ENCODE assay signal across 16 cellular contexts in genomic region chr3:53238881-53239280, GRCh38. TPM values are rescaled to one million over a fixed set of nuclear protein-coding genes. Genes with fewer than 3 reads are reported as not detected.
A peak's percentile ranks its signal among the peaks of the same experiment; 100 is the strongest.
DNase-seq lines count a peak whose midpoint lies in the region; FAIRE-seq and TF ChIP-seq lines count a peak whose summit lies in the region.
"Had no signal": no experiment of that assay in that cellular context is flagged by ENCODE, and none has a peak within 500 bp of the region (broad histone marks: within the 10 kb centered on the region; RNA-seq: fewer than 3 reads in every experiment).

No MANE protein-coding gene starts in this region.

- H3K4me1 Mint-ChIP-seq in CD14-positive monocyte = peaks cover 75% of the 10 kb centered on the region
- H3K4me1 Mint-ChIP-seq in osteocyte (ENCODE audit: unreplicated experiment) = peaks cover 83% of the 10 kb centered on the region
- peaks cover 22% of the 10 kb centered on the region for H3K4me1 Mint-ChIP-seq in neural progenitor cell

- H3K4me1 ChIP-seq in esophagus muscularis mucosa = peaks cover 62 to 91% (median 76%) of the 10 kb centered on the region in 4 donors
- H3K4me1 ChIP-seq in neural progenitor cell = peaks cover 14% of the 10 kb centered on the region
- peaks cover 10% of the 10 kb centered on the region for H3K4me1 ChIP-seq in mesendoderm (ENCODE audit: control insufficient read depth, low read depth, low read length)
- H3K4me1 ChIP-seq: parathyroid adenoma had no signal

- H3K9me3 Mint-ChIP-seq in CD14-positive monocyte (peaks cover 0 to 2% (median 0%) of the 10 kb centered on the region in 7 donors), osteocyte (ENCODE audit: unreplicated experiment) (no peaks in the 10 kb centered on the region), neural progenitor cell (no peaks in the 10 kb centered on the region)
- H3K9me3 Mint-ChIP-seq: activated naive CD8-positive, alpha-beta T cell treated with anti-CD3 and anti-CD28 coated beads, Interleukin-2, amount 10 ng/mL, durations not matched to agents 7 days and 5 days had no signal

- H2BK120ac ChIP-seq in mesendoderm (ENCODE audit: low read depth, low read length) = no peak overlapping the region

- H3K79me1 ChIP-seq in mesendoderm (ENCODE audit: low read length) = peaks cover 45% of the 10 kb centered on the region

- no peak overlapping the region for H3K23ac ChIP-seq in mesendoderm (ENCODE audit: low read length)

- H3K27me3 Mint-ChIP-seq in CD14-positive monocyte (ENCODE audit: low read depth in 3 of 3) (no peaks in the 10 kb centered on the region), osteocyte (ENCODE audit: unreplicated experiment) (no peaks in the 10 kb centered on the region), neural progenitor cell (ENCODE audit: insufficient read depth, low read depth) (peaks cover 4% of the 10 kb centered on the region)
- H3K27me3 Mint-ChIP-seq: activated CD8-positive, alpha-beta memory T cell treated with anti-CD3 and anti-CD28 coated beads, Interleukin-2, amount 10 ng/mL, durations not matched to agents 7 days and 5 days; activated naive CD8-positive, alpha-beta T cell treated with anti-CD3 and anti-CD28 coated beads, Interleukin-2, amount 10 ng/mL, durations not matched to agents 7 days and 5 days had no signal

- H2AK5ac ChIP-seq in mesendoderm (ENCODE audit: low read length) = no peak overlapping the region

- peaks cover 31% of the 10 kb centered on the region for H3K79me2 ChIP-seq in neural progenitor cell (ENCODE audit: low read depth)
- H3K79me2 ChIP-seq in mesendoderm (ENCODE audit: control insufficient read depth, insufficient read depth, low read length) = peaks cover 42% of the 10 kb centered on the region
- H3K79me2 ChIP-seq: parathyroid adenoma had no signal

- no peak overlapping the region for H4K5ac ChIP-seq in mesendoderm (ENCODE audit: low read length)

- TF ChIP-seq POLR2A in esophagus muscularis mucosa (IDR thresholded peaks at IDR 0.05; ENCODE audit: low read depth) = no peak

- no peaks in the 10 kb centered on the region for H3F3A ChIP-seq in neural progenitor cell (ENCODE audit: low read depth)

- no peak overlapping the region for H3K56ac ChIP-seq in mesendoderm (ENCODE audit: low read length)

- H3K9ac ChIP-seq in neural progenitor cell (no peak overlapping the region), mesendoderm (ENCODE audit: low read length) (no peak overlapping the region)
- H3K9ac ChIP-seq: parathyroid adenoma had no signal

- H4K8ac ChIP-seq in mesendoderm (ENCODE audit: low read depth, low read length) = no peak overlapping the region

- H3K27ac Mint-ChIP-seq in CD14-positive monocyte = peak overlapping the region; percentile 25 to 99 (median 76)
- peak overlapping the region; percentile 95 for H3K27ac Mint-ChIP-seq in osteocyte (ENCODE audit: unreplicated experiment)
- no peak overlapping the region for H3K27ac Mint-ChIP-seq in neural progenitor cell

- H3K4me2 ChIP-seq in neural progenitor cell = no peak overlapping the region
- H3K4me2 ChIP-seq in mesendoderm (ENCODE audit: low read length) = no peak overlapping the region

- FAIRE-seq in RCC 7860 (lab: Jason Lieb, UNC) = peak; percentile 53
- FAIRE-seq: G401.6 had no signal

- H3K4me3 ChIP-seq in esophagus muscularis mucosa (no peak overlapping the region), neural progenitor cell (no peak overlapping the region), mesendoderm (ENCODE audit: low read length) (no peak overlapping the region)
- H3K4me3 ChIP-seq: MG63 had no signal

- H3K9me3 ChIP-seq in esophagus muscularis mucosa (no peaks in the 10 kb centered on the region), neural progenitor cell (ENCODE audit: low read depth) (no peaks in the 10 kb centered on the region)
- H3K9me3 ChIP-seq: MG63 had no signal

- H2AFZ ChIP-seq in neural progenitor cell (replicated peaks) = no peak overlapping the region
- H2AFZ ChIP-seq: parathyroid adenoma had no signal

- peak overlapping the region; percentile 50 to 81 (median 64) for H3K27ac ChIP-seq in esophagus muscularis mucosa (replicated peaks in 1 of 4)
- H3K27ac ChIP-seq in neural progenitor cell = no peak overlapping the region
- H3K27ac ChIP-seq in mesendoderm (ENCODE audit: low read depth, low read length) = no peak overlapping the region
- H3K27ac ChIP-seq: parathyroid adenoma had no signal

- 75% methylated on average over 4 of the region's 4 CpGs for WGBS in esophagus muscularis mucosa
- WGBS in mesendoderm (ENCODE audit: extremely low coverage, insufficient coverage, low lambda C conversion rate) = no CpG with 5 or more reads among the region's 4 CpGs

- H4K20me1 ChIP-seq in neural progenitor cell (ENCODE audit: low read depth) = peaks cover 54% of the 10 kb centered on the region

- intact Hi-C loops in CD14-positive monocyte (cut with micrococcal nuclease) (loop anchor here in 1 of 2 donors (5.0 kb wide), 1 partner anchor 33 kb away; no protein-coding TSS in a partner anchor), esophagus muscularis mucosa (cut with DNase I) (no loop called here)

- DNase-seq in CD14-positive monocyte (ENCODE audit: low spot score) (no peak), RCC 7860 (ENCODE audit: low spot score) (peak; percentile 51), esophagus muscularis mucosa (ENCODE audit: extremely low spot score) (no peak), osteocyte (ENCODE audit: extremely low spot score, unreplicated experiment) (no peak), NCI-H526 treated with DMSO at 0.1 percent for 48 hours (lab: John Stamatoyannopoulos, UW) (no peak), neural progenitor cell (ENCODE audit: low spot score) (no peak), mesendoderm (no peak), NCI-H510A (lab: John Stamatoyannopoulos, UW) (no peak)
- DNase-seq: activated CD8-positive, alpha-beta memory T cell treated with anti-CD3 and anti-CD28 coated beads, Interleukin-2, amount 10 ng/mL, durations not matched to agents 7 days and 5 days; activated naive CD8-positive, alpha-beta T cell treated with anti-CD3 and anti-CD28 coated beads, Interleukin-2, amount 10 ng/mL, durations not matched to agents 7 days and 5 days; stimulated activated CD4-positive, alpha-beta T cell treated with anti-CD3 and anti-CD28 coated beads, Interleukin-2, amount 100 ng/mL, for 48 hours; stimulated activated naive CD4-positive, alpha-beta T cell treated with Interleukin-2 at 50 U/mL for 16 hours; T-helper 9 cell had no signal

- H2BK15ac ChIP-seq in mesendoderm (replicated peaks; ENCODE audit: low read depth) = no peak overlapping the region

- H3K4ac ChIP-seq in mesendoderm (ENCODE audit: low read depth, low read length) = no peak overlapping the region

- H3K36me3 Mint-ChIP-seq in CD14-positive monocyte = peaks cover 64 to 91% of the 10 kb centered on the region in 2 donors
- peaks cover 43% of the 10 kb centered on the region for H3K36me3 Mint-ChIP-seq in osteocyte (ENCODE audit: unreplicated experiment)
- peaks cover 22% of the 10 kb centered on the region for H3K36me3 Mint-ChIP-seq in neural progenitor cell

- H3K18ac ChIP-seq in mesendoderm (ENCODE audit: low read length) = no peak overlapping the region

- H3K27me3 ChIP-seq in esophagus muscularis mucosa (no peaks in the 10 kb centered on the region), neural progenitor cell (no peaks in the 10 kb centered on the region), mesendoderm (ENCODE audit: insufficient read depth, low read length, poor library complexity) (no peaks in the 10 kb centered on the region)
- H3K27me3 ChIP-seq: MG63 had no signal

- TF ChIP-seq CTCF in CD14-positive monocyte (IDR thresholded peaks at IDR 0.05) = no peak
- TF ChIP-seq CTCF in esophagus muscularis mucosa (IDR thresholded peaks at IDR 0.05) = no peak
- TF ChIP-seq CTCF in osteocyte (IDR thresholded peaks at IDR 0.05) = no peak
- no peak for TF ChIP-seq CTCF in neural progenitor cell (IDR thresholded peaks at IDR 0.05)

- TF ChIP-seq EP300 in esophagus muscularis mucosa (IDR thresholded peaks at IDR 0.05) = no peak

- H2BK5ac ChIP-seq in mesendoderm (ENCODE audit: low read length) = no peak overlapping the region

- H3K36me3 ChIP-seq in esophagus muscularis mucosa = peaks cover 57 to 85% (median 79%) of the 10 kb centered on the region in 4 donors
- no peaks in the 10 kb centered on the region for H3K36me3 ChIP-seq in neural progenitor cell
- peaks cover 38% of the 10 kb centered on the region for H3K36me3 ChIP-seq in mesendoderm (ENCODE audit: control insufficient read depth, insufficient read depth, low read length)

- H3K4me3 Mint-ChIP-seq in CD14-positive monocyte (no peak overlapping the region), osteocyte (ENCODE audit: unreplicated experiment) (no peak overlapping the region), neural progenitor cell (no peak overlapping the region)
- H3K4me3 Mint-ChIP-seq: activated CD8-positive, alpha-beta memory T cell treated with anti-CD3 and anti-CD28 coated beads, Interleukin-2, amount 10 ng/mL, durations not matched to agents 7 days and 5 days; activated naive CD8-positive, alpha-beta T cell treated with anti-CD3 and anti-CD28 coated beads, Interleukin-2, amount 10 ng/mL, durations not matched to agents 7 days and 5 days had no signal

RNA-seq across cellular contexts. Expression of gene TKT, which starts 16.9 kb away (rescaled TPM):
- polyA plus RNA-seq in CD14-positive monocyte = 100 to 1,000 TPM; 562 to 582 TPM
- total RNA-seq in esophagus muscularis mucosa (100 to 1,000 TPM; 295 to 524 (median 378) TPM), osteocyte (480 and 494 TPM in 2 replicates), neural progenitor cell (ENCODE audit: low replicate concordance) (292 and 555 TPM in 2 replicates)
- polyA plus RNA-seq in mesendoderm (2013, experiment 1 of 2) = 502 TPM
- 522 TPM for polyA plus RNA-seq in mesendoderm (2013, experiment 2 of 2)

Comparison
In these comparisons a context has a peak if more than half of its experiments do, and no peak if none do; other contexts are left out.
1. H3K27ac ChIP-seq: peak in esophagus muscularis mucosa (4 of 4); none in neural progenitor cell (single experiment) and mesendoderm (single experiment).